Comparison of ENCODE assay signal across 1 cellular context in genomic region chr1:16226129-16226494, GRCh38.
TF ChIP-seq lines count a peak whose summit lies in the region.

No MANE protein-coding gene starts in this region.

TF ChIP-seq in H1, 55 proteins besides CTCF, POLR2A, EP300 and RAD21:
- TF ChIP-seq ZNF274 (IDR thresholded peaks at IDR 0.05; ENCODE audit: borderline replicate concordance, extremely low read depth, low read length) = no peak
- TF ChIP-seq SP1 (IDR thresholded peaks at IDR 0.05; ENCODE audit: low read depth, low read length) = no peak
